Comparison of ENCODE assay signal across 8 cellular contexts in the genomic region with DNA sequence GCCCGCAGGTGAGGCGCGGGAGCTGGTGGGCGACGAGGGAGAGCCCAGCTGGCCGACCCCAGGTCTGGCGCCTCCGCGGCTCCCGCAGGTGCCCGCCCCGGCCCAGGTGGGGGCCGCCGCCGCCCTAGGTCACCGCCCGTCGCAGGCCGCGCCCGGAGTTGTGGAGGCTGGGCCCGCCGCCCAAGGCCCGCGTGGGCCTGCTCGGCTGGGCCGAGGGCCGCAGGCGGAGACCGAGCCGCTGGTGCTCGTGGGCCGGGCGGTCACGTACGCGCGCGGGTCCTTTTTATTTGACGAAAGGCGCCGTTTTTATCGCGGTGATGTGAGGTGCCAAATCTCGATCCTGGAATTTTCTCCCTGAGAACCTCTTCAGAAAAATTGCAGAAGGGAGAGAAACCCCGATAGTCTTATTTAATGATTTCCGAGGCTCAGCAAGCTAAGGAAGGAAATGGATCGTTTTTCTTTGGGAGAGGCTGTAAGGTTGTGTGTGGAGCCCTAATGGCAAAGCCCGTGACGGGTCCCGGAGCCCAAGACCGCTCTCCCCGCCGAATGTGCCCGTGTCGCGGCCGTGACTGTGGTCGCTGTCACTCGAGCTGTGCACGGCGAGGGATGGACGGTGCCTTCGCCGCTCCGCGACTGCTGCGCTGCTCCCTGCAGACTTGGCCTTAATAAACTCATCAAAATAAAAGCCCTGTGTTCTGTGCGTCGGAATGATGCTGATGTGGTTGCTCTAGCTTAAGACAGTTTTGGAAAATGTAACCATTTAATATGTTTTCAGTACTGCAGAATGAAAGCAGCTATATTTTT. TPM values are rescaled to one million over a fixed set of nuclear protein-coding genes. Genes with fewer than 3 reads are reported as not detected.
DNase-seq lines count a peak whose midpoint lies in the region; ATAC-seq and TF ChIP-seq lines count a peak whose summit lies in the region.

No MANE protein-coding gene starts in this region.

- POLR2A ChIA-PET in OCI-LY7 (lab: Charles Lee), result interaction anchor here (0.5 to 3.0 kb wide), 6 partner anchors 9 to 547 kb away, joined by 3 to 12 read pairs (median 4); no protein-coding TSS in a partner anchor

- peak overlapping the region; percentile 92 for H3K4me3 Mint-ChIP-seq in activated T-helper 17 cell treated with anti-CD3 and anti-CD28 coated beads, Interleukin-2, amount 50 U/mL, for 72 hours

- no TSS peak for BruUV-seq in OCI-LY7 (replicated peaks; lab: Mats Ljungman, UMichigan)

- DNase-seq in 8988T (peak; percentile 28), OCI-LY7 (ENCODE audit: low spot score) (peak; percentile 80), fibroblast of gingiva (ENCODE audit: low read depth) (peak; percentile 53)

- peak overlapping the region; percentile 82 for H3K27ac Mint-ChIP-seq in activated T-helper 17 cell treated with anti-CD3 and anti-CD28 coated beads, Interleukin-2, amount 50 U/mL, for 72 hours

- H3K9me3 Mint-ChIP-seq in activated T-helper 17 cell treated with anti-CD3 and anti-CD28 coated beads, Interleukin-2, amount 50 U/mL, for 72 hours, result no peaks in the 10 kb centered on the region

- H2AFZ ChIP-seq in OCI-LY7 (ENCODE audit: low read length), result peak overlapping the region; percentile 73

- no peaks in the 10 kb centered on the region for H3K9me2 ChIP-seq in OCI-LY7 (ENCODE audit: insufficient read depth, low read length)

- CTCF ChIA-PET in OCI-LY7 (lab: Charles Lee; ENCODE audit: unreplicated experiment), result interaction anchor here (0.6 kb wide), 1 partner anchor 25 kb away, joined by 5 read pairs; no protein-coding TSS in a partner anchor

- ATAC-seq in GM18502 (IDR thresholded peaks at IDR 0.05; ENCODE audit: poor library complexity, unreplicated experiment) (peak; percentile 46), HG02973 (IDR thresholded peaks at IDR 0.05; ENCODE audit: unreplicated experiment) (peak; percentile 31)
- peak; percentile 53 for ATAC-seq in activated T-helper 17 cell treated with anti-CD3 and anti-CD28 coated beads, Interleukin-2, amount 50 U/mL, for 72 hours (replicated peaks)

- peak overlapping the region; percentile 44 for H3K27ac ChIP-seq in OCI-LY7 (ENCODE audit: low read depth, low read length, poor library complexity, severe bottlenecking)
- H3K27ac ChIP-seq in muscle layer of duodenum (ENCODE audit: low read length), result peak overlapping the region; percentile 76
- peak overlapping the region; percentile 64 for H3K27ac ChIP-seq in stomach smooth muscle (ENCODE audit: low read length)

- H3K9me3 ChIP-seq in OCI-LY7 (ENCODE audit: low read length), result no peaks in the 10 kb centered on the region
- no peaks in the 10 kb centered on the region for H3K9me3 ChIP-seq in muscle layer of duodenum (ENCODE audit: control insufficient read depth in 1 of 2, low read length in 2 of 2)
- no peaks in the 10 kb centered on the region for H3K9me3 ChIP-seq in stomach smooth muscle (ENCODE audit: control insufficient read depth in 2 of 2, low read length in 2 of 2)

- peaks cover 7% of the 10 kb centered on the region for H3K36me3 Mint-ChIP-seq in activated T-helper 17 cell treated with anti-CD3 and anti-CD28 coated beads, Interleukin-2, amount 50 U/mL, for 72 hours (ENCODE audit: low read depth)

- intact Hi-C loops in OCI-LY7 (cut with micrococcal nuclease; ENCODE audit: unreplicated experiment), result loop anchor here (1.0 to 10.0 kb wide), 3 partner anchors 58 to 369 kb away; partner anchors contain the start of gene ARF4

- H3K9ac ChIP-seq in stomach smooth muscle (ENCODE audit: low read length in 2 of 2), result peak overlapping the region; percentile 76 to 91

- H4K20me1 ChIP-seq in OCI-LY7 (ENCODE audit: insufficient read depth, low read length), result no peaks in the 10 kb centered on the region

- H3K36me3 ChIP-seq in OCI-LY7 (ENCODE audit: insufficient read depth, low read length) (peaks cover 5% of the 10 kb centered on the region; the same call in 1 of the 2 replicates), muscle layer of duodenum (ENCODE audit: control insufficient read depth in 1 of 2, insufficient read depth in 2 of 2, low read length in 2 of 2) (no peaks in the 10 kb centered on the region), stomach smooth muscle (ENCODE audit: control insufficient read depth in 2 of 2, insufficient read depth in 2 of 2, low read length in 2 of 2) (no peaks in the 10 kb centered on the region)

- peaks cover 9% of the 10 kb centered on the region for H3K4me1 Mint-ChIP-seq in activated T-helper 17 cell treated with anti-CD3 and anti-CD28 coated beads, Interleukin-2, amount 50 U/mL, for 72 hours

- peak overlapping the region; percentile 82 for H3K4me2 ChIP-seq in OCI-LY7 (ENCODE audit: low read length)

- H3K27me3 Mint-ChIP-seq in activated T-helper 17 cell treated with anti-CD3 and anti-CD28 coated beads, Interleukin-2, amount 50 U/mL, for 72 hours, result no peaks in the 10 kb centered on the region

- H3K27me3 ChIP-seq in muscle layer of duodenum (ENCODE audit: low read depth, low read length), result no peaks in the 10 kb centered on the region
- no peaks in the 10 kb centered on the region for H3K27me3 ChIP-seq in stomach smooth muscle (ENCODE audit: control insufficient read depth in 1 of 2, insufficient read depth in 2 of 2, low read length in 2 of 2)

- H3K4me3 ChIP-seq in OCI-LY7 (ENCODE audit: low read depth, low read length, poor library complexity, severe bottlenecking), result peak overlapping the region; percentile 90
- peak overlapping the region; percentile 77 to 94 for H3K4me3 ChIP-seq in muscle layer of duodenum (ENCODE audit: low read depth in 1 of 2, low read length in 2 of 2)
- H3K4me3 ChIP-seq in stomach smooth muscle (ENCODE audit: low read length in 2 of 2), result peak overlapping the region; percentile 89 to 98

- H3K4me1 ChIP-seq in OCI-LY7 (ENCODE audit: insufficient read depth, low read length, poor library complexity, severe bottlenecking), result peaks cover 36% of the 10 kb centered on the region
- peaks cover 0 to 31% of the 10 kb centered on the region in 2 donors for H3K4me1 ChIP-seq in muscle layer of duodenum (ENCODE audit: control insufficient read depth in 1 of 2, insufficient read depth in 2 of 2, low read length in 2 of 2)
- H3K4me1 ChIP-seq in stomach smooth muscle (ENCODE audit: control insufficient read depth, insufficient read depth, low read length), result peaks cover 9% of the 10 kb centered on the region

- no peak for TF ChIP-seq CTCF in OCI-LY7 (conservative IDR thresholded peaks at IDR 0.05; ENCODE audit: low read length)

- peaks cover 45% of the 10 kb centered on the region for H3K79me2 ChIP-seq in OCI-LY7 (ENCODE audit: insufficient read depth, low read depth, low read length)

RNA-seq across cellular contexts. Expression of gene APPL1, which starts 0.6 kb away (rescaled TPM):
- total RNA-seq in OCI-LY7 (2014; rRNA removed; shearing (Covaris generic)), result 43.3 and 45.9 TPM in 2 replicates
- 51.1 and 54.5 TPM in 2 replicates for total RNA-seq in OCI-LY7 (2022)
- 10 to 100 TPM; 35.5 to 38.0 TPM for total RNA-seq in activated T-helper 17 cell treated with anti-CD3 and anti-CD28 coated beads, Interleukin-2, amount 50 U/mL, for 72 hours

RNA-seq across cellular contexts. Expression of gene HESX1, which starts 28.4 kb away (rescaled TPM):
- 6.9 and 10.1 TPM in 2 replicates for total RNA-seq in OCI-LY7 (2014; rRNA removed; shearing (Covaris generic))
- total RNA-seq in OCI-LY7 (2022), result 4.7 and 6.0 TPM in 2 replicates
- total RNA-seq in activated T-helper 17 cell treated with anti-CD3 and anti-CD28 coated beads, Interleukin-2, amount 50 U/mL, for 72 hours, result under 1 TPM; 0.65 to 0.71 TPM

Comparison
In these comparisons a context has a peak if more than half of its experiments do, and no peak if none do; other contexts are left out.
1. Peak in every context shown above with its lines: DNase-seq, ATAC-seq, H3K4me3 ChIP-seq and H3K27ac ChIP-seq.
2. DNase-seq: peak in every context shown above with its lines; median percentile 80 in OCI-LY7; 53 in fibroblast of gingiva; 28 in 8988T.